ENCODE assay signal across 1 cellular context in genomic region chr14:77376771-77377501, GRCh38.
A peak's percentile ranks its signal among the peaks of the same experiment; 100 is the strongest.
TF ChIP-seq lines count a peak whose summit lies in the region.

Gene SAMD15, plus strand, starts transcription at chr14:77377379. Its CDS starts 40 bp downstream, at chr14:77377419.
A gene with protein sequence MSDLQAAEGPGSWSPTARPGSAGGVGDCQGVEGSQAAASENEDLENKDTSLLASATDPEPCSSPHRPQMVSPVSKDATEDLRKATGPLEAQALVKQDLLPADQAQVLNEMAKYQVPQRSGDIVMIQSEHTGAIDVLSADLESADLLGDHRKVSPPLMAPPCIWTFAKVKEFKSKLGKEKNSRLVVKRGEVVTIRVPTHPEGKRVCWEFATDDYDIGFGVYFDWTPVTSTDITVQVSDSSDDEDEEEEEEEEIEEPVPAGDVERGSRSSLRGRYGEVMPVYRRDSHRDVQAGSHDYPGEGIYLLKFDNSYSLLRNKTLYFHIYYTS (minus strand): TSS chr14:77377094. CDS start chr14:77377053, 41 bp downstream.

TF ChIP-seq in GM12878, 131 proteins besides CTCF, POLR2A, EP300 and RAD21 (continued from another document and continues in another):
- TF ChIP-seq, protein P1, sequence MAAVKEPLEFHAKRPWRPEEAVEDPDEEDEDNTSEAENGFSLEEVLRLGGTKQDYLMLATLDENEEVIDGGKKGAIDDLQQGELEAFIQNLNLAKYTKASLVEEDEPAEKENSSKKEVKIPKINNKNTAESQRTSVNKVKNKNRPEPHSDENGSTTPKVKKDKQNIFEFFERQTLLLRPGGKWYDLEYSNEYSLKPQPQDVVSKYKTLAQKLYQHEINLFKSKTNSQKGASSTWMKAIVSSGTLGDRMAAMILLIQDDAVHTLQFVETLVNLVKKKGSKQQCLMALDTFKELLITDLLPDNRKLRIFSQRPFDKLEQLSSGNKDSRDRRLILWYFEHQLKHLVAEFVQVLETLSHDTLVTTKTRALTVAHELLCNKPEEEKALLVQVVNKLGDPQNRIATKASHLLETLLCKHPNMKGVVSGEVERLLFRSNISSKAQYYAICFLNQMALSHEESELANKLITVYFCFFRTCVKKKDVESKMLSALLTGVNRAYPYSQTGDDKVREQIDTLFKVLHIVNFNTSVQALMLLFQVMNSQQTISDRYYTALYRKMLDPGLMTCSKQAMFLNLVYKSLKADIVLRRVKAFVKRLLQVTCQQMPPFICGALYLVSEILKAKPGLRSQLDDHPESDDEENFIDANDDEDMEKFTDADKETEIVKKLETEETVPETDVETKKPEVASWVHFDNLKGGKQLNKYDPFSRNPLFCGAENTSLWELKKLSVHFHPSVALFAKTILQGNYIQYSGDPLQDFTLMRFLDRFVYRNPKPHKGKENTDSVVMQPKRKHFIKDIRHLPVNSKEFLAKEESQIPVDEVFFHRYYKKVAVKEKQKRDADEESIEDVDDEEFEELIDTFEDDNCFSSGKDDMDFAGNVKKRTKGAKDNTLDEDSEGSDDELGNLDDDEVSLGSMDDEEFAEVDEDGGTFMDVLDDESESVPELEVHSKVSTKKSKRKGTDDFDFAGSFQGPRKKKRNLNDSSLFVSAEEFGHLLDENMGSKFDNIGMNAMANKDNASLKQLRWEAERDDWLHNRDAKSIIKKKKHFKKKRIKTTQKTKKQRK (IDR thresholded peaks at IDR 0.05; ENCODE audit: low read depth, low read length): no peak
- TF ChIP-seq ETV6 (conservative IDR thresholded peaks at IDR 0.05 in 1 of 2, IDR thresholded peaks at IDR 0.05 in 1 of 2; ENCODE audit: borderline replicate concordance in 1 of 2, low read depth in 1 of 2) (no peak), GATAD2B (conservative IDR thresholded peaks at IDR 0.05; ENCODE audit: low read depth) (peak; percentile 94), BMI1 (IDR thresholded peaks at IDR 0.05; ENCODE audit: borderline replicate concordance) (peak; percentile 93), SUPT20H (IDR thresholded peaks at IDR 0.05; ENCODE audit: borderline replicate concordance, control insufficient read depth, low read depth, low read length) (no peak), PAX8 (IDR thresholded peaks at IDR 0.05) (no peak), MYB (IDR thresholded peaks at IDR 0.05; ENCODE audit: borderline replicate concordance, low read depth, low read length) (no peak), IKZF2 (IDR thresholded peaks at IDR 0.05) (no peak), JUND (IDR thresholded peaks at IDR 0.05; ENCODE audit: low read depth, low read length) (no peak), ATF3 (IDR thresholded peaks at IDR 0.05; ENCODE audit: borderline replicate concordance, extremely low read depth, low read depth, low read length) (no peak), CHD1 (IDR thresholded peaks at IDR 0.05; ENCODE audit: low read depth, low read length) (no peak), CBFB (IDR thresholded peaks at IDR 0.05; ENCODE audit: low read depth) (no peak), SMAD1 (IDR thresholded peaks at IDR 0.05; ENCODE audit: low read depth, partially characterized antibody) (no peak), ZSCAN29 (IDR thresholded peaks at IDR 0.05) (0 out of 2 replicates have a peak, but pooled peaks have one; percentile 61), SMC3 (IDR thresholded peaks at IDR 0.05; ENCODE audit: borderline replicate concordance, low read length) (no peak), ZNF207 (IDR thresholded peaks at IDR 0.05; ENCODE audit: borderline replicate concordance) (peak; percentile 78; the same call in 1 of the 2 replicates), HDAC2 (IDR thresholded peaks at IDR 0.05) (no peak), SIX5 (IDR thresholded peaks at IDR 0.05; ENCODE audit: low read depth, low read length, severe bottlenecking) (no peak), MLLT1 (IDR thresholded peaks at IDR 0.05) (peak; percentile 61), ZNF384 (IDR thresholded peaks at IDR 0.05; ENCODE audit: borderline replicate concordance, low read depth, low read length) (no peak), KAT2A (conservative IDR thresholded peaks at IDR 0.05; ENCODE audit: control insufficient read depth, low read depth, low read length) (no peak), SRF (IDR thresholded peaks at IDR 0.05; ENCODE audit: low read depth in 2 of 2, low read length in 2 of 2) (no peak), SUZ12 (IDR thresholded peaks at IDR 0.05; ENCODE audit: unreplicated experiment) (no peak), IRF3 (IDR thresholded peaks at IDR 0.05) (no peak), SIN3A (IDR thresholded peaks at IDR 0.05; ENCODE audit: low read depth, low read length) (peak; percentile 92; the same call in 1 of the 2 replicates), HDGF (IDR thresholded peaks at IDR 0.05) (no peak), FOXK2 (IDR thresholded peaks at IDR 0.05) (no peak), MXI1 (IDR thresholded peaks at IDR 0.05; ENCODE audit: low read depth, low read length) (peak; percentile 68; the same call in 1 of the 2 replicates), TBL1XR1 (IDR thresholded peaks at IDR 0.05; ENCODE audit: low read depth, low read length) (no peak), MYC (IDR thresholded peaks at IDR 0.05; ENCODE audit: insufficient read depth, insufficient read length, insufficient replicate concordance, low read length, severe bottlenecking) (no peak), GABPA (IDR thresholded peaks at IDR 0.05; ENCODE audit: low read depth) (peak; percentile 89), POU2F2 (IDR thresholded peaks at IDR 0.05; ENCODE audit: borderline replicate concordance, low read depth, low read length) (no peak), EZH2 (IDR thresholded peaks at IDR 0.05; ENCODE audit: borderline replicate concordance, control insufficient read depth, low read depth, low read length) (no peak), ZNF24 (IDR thresholded peaks at IDR 0.05) (0 out of 2 replicates have a peak, but pooled peaks have one; percentile 47), RAD51 (IDR thresholded peaks at IDR 0.05) (no peak), SREBF2 (IDR thresholded peaks at IDR 0.05; ENCODE audit: low read length) (no peak), ASH2L (IDR thresholded peaks at IDR 0.05; ENCODE audit: borderline replicate concordance, low read depth) (no peak)
- TF ChIP-seq, protein P2, sequence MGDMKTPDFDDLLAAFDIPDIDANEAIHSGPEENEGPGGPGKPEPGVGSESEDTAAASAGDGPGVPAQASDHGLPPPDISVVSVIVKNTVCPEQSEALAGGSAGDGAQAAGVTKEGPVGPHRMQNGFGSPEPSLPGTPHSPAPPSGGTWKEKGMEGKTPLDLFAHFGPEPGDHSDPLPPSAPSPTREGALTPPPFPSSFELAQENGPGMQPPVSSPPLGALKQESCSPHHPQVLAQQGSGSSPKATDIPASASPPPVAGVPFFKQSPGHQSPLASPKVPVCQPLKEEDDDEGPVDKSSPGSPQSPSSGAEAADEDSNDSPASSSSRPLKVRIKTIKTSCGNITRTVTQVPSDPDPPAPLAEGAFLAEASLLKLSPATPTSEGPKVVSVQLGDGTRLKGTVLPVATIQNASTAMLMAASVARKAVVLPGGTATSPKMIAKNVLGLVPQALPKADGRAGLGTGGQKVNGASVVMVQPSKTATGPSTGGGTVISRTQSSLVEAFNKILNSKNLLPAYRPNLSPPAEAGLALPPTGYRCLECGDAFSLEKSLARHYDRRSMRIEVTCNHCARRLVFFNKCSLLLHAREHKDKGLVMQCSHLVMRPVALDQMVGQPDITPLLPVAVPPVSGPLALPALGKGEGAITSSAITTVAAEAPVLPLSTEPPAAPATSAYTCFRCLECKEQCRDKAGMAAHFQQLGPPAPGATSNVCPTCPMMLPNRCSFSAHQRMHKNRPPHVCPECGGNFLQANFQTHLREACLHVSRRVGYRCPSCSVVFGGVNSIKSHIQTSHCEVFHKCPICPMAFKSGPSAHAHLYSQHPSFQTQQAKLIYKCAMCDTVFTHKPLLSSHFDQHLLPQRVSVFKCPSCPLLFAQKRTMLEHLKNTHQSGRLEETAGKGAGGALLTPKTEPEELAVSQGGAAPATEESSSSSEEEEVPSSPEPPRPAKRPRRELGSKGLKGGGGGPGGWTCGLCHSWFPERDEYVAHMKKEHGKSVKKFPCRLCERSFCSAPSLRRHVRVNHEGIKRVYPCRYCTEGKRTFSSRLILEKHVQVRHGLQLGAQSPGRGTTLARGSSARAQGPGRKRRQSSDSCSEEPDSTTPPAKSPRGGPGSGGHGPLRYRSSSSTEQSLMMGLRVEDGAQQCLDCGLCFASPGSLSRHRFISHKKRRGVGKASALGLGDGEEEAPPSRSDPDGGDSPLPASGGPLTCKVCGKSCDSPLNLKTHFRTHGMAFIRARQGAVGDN (IDR thresholded peaks at IDR 0.05): peak; percentile 62; the same call in 1 of the 2 replicates
- TF ChIP-seq, protein P3, sequence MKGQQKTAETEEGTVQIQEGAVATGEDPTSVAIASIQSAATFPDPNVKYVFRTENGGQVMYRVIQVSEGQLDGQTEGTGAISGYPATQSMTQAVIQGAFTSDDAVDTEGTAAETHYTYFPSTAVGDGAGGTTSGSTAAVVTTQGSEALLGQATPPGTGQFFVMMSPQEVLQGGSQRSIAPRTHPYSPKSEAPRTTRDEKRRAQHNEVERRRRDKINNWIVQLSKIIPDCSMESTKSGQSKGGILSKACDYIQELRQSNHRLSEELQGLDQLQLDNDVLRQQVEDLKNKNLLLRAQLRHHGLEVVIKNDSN (IDR thresholded peaks at IDR 0.05; ENCODE audit: borderline replicate concordance, extremely low read length, insufficient read depth, low read depth, low read length): no peak
- TF ChIP-seq, protein P4, sequence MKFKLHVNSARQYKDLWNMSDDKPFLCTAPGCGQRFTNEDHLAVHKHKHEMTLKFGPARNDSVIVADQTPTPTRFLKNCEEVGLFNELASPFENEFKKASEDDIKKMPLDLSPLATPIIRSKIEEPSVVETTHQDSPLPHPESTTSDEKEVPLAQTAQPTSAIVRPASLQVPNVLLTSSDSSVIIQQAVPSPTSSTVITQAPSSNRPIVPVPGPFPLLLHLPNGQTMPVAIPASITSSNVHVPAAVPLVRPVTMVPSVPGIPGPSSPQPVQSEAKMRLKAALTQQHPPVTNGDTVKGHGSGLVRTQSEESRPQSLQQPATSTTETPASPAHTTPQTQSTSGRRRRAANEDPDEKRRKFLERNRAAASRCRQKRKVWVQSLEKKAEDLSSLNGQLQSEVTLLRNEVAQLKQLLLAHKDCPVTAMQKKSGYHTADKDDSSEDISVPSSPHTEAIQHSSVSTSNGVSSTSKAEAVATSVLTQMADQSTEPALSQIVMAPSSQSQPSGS (IDR thresholded peaks at IDR 0.05; ENCODE audit: low read length): no peak
- TF ChIP-seq, protein P5, sequence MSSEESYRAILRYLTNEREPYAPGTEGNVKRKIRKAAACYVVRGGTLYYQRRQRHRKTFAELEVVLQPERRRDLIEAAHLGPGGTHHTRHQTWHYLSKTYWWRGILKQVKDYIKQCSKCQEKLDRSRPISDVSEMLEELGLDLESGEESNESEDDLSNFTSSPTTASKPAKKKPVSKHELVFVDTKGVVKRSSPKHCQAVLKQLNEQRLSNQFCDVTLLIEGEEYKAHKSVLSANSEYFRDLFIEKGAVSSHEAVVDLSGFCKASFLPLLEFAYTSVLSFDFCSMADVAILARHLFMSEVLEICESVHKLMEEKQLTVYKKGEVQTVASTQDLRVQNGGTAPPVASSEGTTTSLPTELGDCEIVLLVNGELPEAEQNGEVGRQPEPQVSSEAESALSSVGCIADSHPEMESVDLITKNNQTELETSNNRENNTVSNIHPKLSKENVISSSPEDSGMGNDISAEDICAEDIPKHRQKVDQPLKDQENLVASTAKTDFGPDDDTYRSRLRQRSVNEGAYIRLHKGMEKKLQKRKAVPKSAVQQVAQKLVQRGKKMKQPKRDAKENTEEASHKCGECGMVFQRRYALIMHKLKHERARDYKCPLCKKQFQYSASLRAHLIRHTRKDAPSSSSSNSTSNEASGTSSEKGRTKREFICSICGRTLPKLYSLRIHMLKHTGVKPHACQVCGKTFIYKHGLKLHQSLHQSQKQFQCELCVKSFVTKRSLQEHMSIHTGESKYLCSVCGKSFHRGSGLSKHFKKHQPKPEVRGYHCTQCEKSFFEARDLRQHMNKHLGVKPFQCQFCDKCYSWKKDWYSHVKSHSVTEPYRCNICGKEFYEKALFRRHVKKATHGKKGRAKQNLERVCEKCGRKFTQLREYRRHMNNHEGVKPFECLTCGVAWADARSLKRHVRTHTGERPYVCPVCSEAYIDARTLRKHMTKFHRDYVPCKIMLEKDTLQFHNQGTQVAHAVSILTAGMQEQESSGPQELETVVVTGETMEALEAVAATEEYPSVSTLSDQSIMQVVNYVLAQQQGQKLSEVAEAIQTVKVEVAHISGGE (CRISPR knock-in tag; IDR thresholded peaks at IDR 0.05): peak; percentile 68
- TF ChIP-seq, protein P6, sequence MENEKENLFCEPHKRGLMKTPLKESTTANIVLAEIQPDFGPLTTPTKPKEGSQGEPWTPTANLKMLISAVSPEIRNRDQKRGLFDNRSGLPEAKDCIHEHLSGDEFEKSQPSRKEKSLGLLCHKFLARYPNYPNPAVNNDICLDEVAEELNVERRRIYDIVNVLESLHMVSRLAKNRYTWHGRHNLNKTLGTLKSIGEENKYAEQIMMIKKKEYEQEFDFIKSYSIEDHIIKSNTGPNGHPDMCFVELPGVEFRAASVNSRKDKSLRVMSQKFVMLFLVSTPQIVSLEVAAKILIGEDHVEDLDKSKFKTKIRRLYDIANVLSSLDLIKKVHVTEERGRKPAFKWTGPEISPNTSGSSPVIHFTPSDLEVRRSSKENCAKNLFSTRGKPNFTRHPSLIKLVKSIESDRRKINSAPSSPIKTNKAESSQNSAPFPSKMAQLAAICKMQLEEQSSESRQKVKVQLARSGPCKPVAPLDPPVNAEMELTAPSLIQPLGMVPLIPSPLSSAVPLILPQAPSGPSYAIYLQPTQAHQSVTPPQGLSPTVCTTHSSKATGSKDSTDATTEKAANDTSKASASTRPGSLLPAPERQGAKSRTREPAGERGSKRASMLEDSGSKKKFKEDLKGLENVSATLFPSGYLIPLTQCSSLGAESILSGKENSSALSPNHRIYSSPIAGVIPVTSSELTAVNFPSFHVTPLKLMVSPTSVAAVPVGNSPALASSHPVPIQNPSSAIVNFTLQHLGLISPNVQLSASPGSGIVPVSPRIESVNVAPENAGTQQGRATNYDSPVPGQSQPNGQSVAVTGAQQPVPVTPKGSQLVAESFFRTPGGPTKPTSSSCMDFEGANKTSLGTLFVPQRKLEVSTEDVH (IDR thresholded peaks at IDR 0.05; ENCODE audit: low read depth, partially characterized antibody): no peak
